ENCODE assay signal across 22 cellular contexts in genomic region chr2:209943776-209944175, GRCh38. TPM values are rescaled to one million over a fixed set of nuclear protein-coding genes. Genes with fewer than 3 reads are reported as not detected.
DNase-seq lines count a peak whose midpoint lies in the region; ATAC-seq and TF ChIP-seq lines count a peak whose summit lies in the region.
"Had no signal": no experiment of that assay in that cellular context is flagged by ENCODE, and none has a peak within 500 bp of the region (broad histone marks: within the 10 kb centered on the region; RNA-seq: fewer than 3 reads in every experiment).

No MANE protein-coding gene starts in this region.

- no peak overlapping the region for H4K8ac ChIP-seq in neuronal stem cell (ENCODE audit: low read depth, low read length)

- peak overlapping the region; percentile 65 for H2AFZ ChIP-seq in neuronal stem cell (ENCODE audit: low read length)
- H2AFZ ChIP-seq: GM23248 had no signal

- intact Hi-C loops in A673 (cut with micrococcal nuclease; ENCODE audit: unreplicated experiment) = no loop called here

- H3K18ac ChIP-seq in neuronal stem cell (ENCODE audit: low read length) = no peak overlapping the region

- peak; percentile 31 for ATAC-seq in foreskin keratinocyte
- ATAC-seq in stimulated activated naive B cell treated with anti-CD40 and anti-IgM and Interleukin-4, amounts not matched to agents 10 μg/mL and 1 μg/mL and 100 μg/mL, for 72 hours (replicated peaks) = no peak
- ATAC-seq: GM12878 had no signal

- H3K9ac ChIP-seq in SK-N-MC (ENCODE audit: insufficient read length) (no peak overlapping the region), neuronal stem cell (ENCODE audit: low read depth, low read length, poor library complexity) (no peak overlapping the region)
- H3K9ac ChIP-seq: GM23248 had no signal

- H3K14ac ChIP-seq in neuronal stem cell (ENCODE audit: low read length) = no peak overlapping the region

- no peaks in the 10 kb centered on the region for H3K9me3 Mint-ChIP-seq in stimulated activated naive B cell treated with anti-CD40 and anti-IgM and Interleukin-4, amounts not matched to agents 10 μg/mL and 1 μg/mL and 100 μg/mL, for 72 hours

- peaks cover 6 to 7% of the 10 kb centered on the region in 2 donors for H3K27me3 Mint-ChIP-seq in stimulated activated naive B cell treated with anti-CD40 and anti-IgM and Interleukin-4, amounts not matched to agents 10 μg/mL and 1 μg/mL and 100 μg/mL, for 72 hours
- H3K27me3 Mint-ChIP-seq: CD4-positive, CD25-positive, alpha-beta regulatory T cell had no signal

- no peaks in the 10 kb centered on the region for H3K27me3 ChIP-seq in A673 (replicated peaks; ENCODE audit: insufficient read depth, low read depth, low read length, poor library complexity)
- H3K27me3 ChIP-seq in foreskin keratinocyte = no peaks in the 10 kb centered on the region
- no peaks in the 10 kb centered on the region for H3K27me3 ChIP-seq in neuronal stem cell (ENCODE audit: control insufficient read depth in 3 of 3, insufficient read depth in 3 of 3, low read depth in 1 of 3, low read length in 3 of 3)
- H3K27me3 ChIP-seq in effector memory CD4-positive, alpha-beta T cell (replicated peaks; ENCODE audit: control insufficient read depth, insufficient read depth, low read length, poor library complexity, severe bottlenecking) = no peaks in the 10 kb centered on the region
- H3K27me3 ChIP-seq: BE2C had no signal

- H3K36me3 ChIP-seq in A673 (ENCODE audit: insufficient read depth, low read length, poor library complexity, severe bottlenecking) (no peaks in the 10 kb centered on the region), SK-N-MC (ENCODE audit: insufficient read depth, low read length) (no peaks in the 10 kb centered on the region), neuronal stem cell (replicated peaks in 1 of 2; ENCODE audit: control insufficient read depth in 2 of 2, insufficient read depth in 2 of 2, low read length in 2 of 2) (peaks cover 0 to 7% of the 10 kb centered on the region in 2 donors)
- H3K36me3 ChIP-seq in effector memory CD4-positive, alpha-beta T cell (ENCODE audit: control insufficient read depth, insufficient read depth, low read length) = no peaks in the 10 kb centered on the region

- no peak overlapping the region for H3K4ac ChIP-seq in neuronal stem cell (ENCODE audit: low read length)

- no TSS peak for BruUV-seq in A673 (replicated peaks; lab: Mats Ljungman, UMichigan)

- no peak overlapping the region for H2AK5ac ChIP-seq in neuronal stem cell (ENCODE audit: low read depth, low read length)

- no peak overlapping the region for H3K4me3 Mint-ChIP-seq in stimulated activated naive B cell treated with anti-CD40 and anti-IgM and Interleukin-4, amounts not matched to agents 10 μg/mL and 1 μg/mL and 100 μg/mL, for 72 hours
- H3K4me3 Mint-ChIP-seq: CD4-positive, CD25-positive, alpha-beta regulatory T cell; CD8-positive, alpha-beta memory T cell had no signal

- H3K23ac ChIP-seq in neuronal stem cell (ENCODE audit: low read depth, low read length, poor library complexity) = no peak overlapping the region

- H3K79me1 ChIP-seq in neuronal stem cell (ENCODE audit: low read depth, low read length) = no peaks in the 10 kb centered on the region

- TF ChIP-seq CTCF in A673 (conservative IDR thresholded peaks at IDR 0.05; ENCODE audit: low read depth, low read length) = no peak
- no peak for TF ChIP-seq CTCF in foreskin keratinocyte (conservative IDR thresholded peaks at IDR 0.05)

- H3K4me3 ChIP-seq in A673 (ENCODE audit: low read depth, low read length, poor library complexity, severe bottlenecking) (no peak overlapping the region), SK-N-MC (peak overlapping the region; percentile 64), neuronal stem cell (ENCODE audit: low read length in 2 of 2) (no peak overlapping the region)
- no peak overlapping the region for H3K4me3 ChIP-seq in effector memory CD4-positive, alpha-beta T cell (ENCODE audit: insufficient read depth, low read depth, low read length, poor library complexity, severe bottlenecking)
- H3K4me3 ChIP-seq: GM12878, GM23248 had no signal

- H2BK15ac ChIP-seq in neuronal stem cell (ENCODE audit: low read length) = no peak overlapping the region

- DNase-seq in A673 (ENCODE audit: low spot score) = no peak
- no peak for DNase-seq in SK-N-MC (ENCODE audit: low read depth, low spot score)
- peak in 1 of 2 donors; percentile 23 for DNase-seq in foreskin keratinocyte
- no peak for DNase-seq in neuronal stem cell (ENCODE audit: low spot score)
- DNase-seq in stimulated activated naive B cell treated with anti-CD40 and anti-IgM and Interleukin-4, amounts not matched to agents 10 μg/mL and 1 μg/mL and 100 μg/mL, for 72 hours = no peak
- DNase-seq in effector memory CD4-positive, alpha-beta T cell = no peak
- DNase-seq in AML-193 (lab: John Stamatoyannopoulos, UW) = no peak
- DNase-seq: 8988T; BE2C; C1 segment of cervical spinal cord; CD4-positive, CD25-positive, alpha-beta regulatory T cell; CD8-positive, alpha-beta memory T cell; COR-L47; DMS 273 treated with DMSO at 0.1 percent for 48 hours; DMS53; DND-41; EL; GM23248; HCEC 1CT; IMR-90 had no signal

- no peaks in the 10 kb centered on the region for H3K4me1 Mint-ChIP-seq in stimulated activated naive B cell treated with anti-CD40 and anti-IgM and Interleukin-4, amounts not matched to agents 10 μg/mL and 1 μg/mL and 100 μg/mL, for 72 hours
- H3K4me1 Mint-ChIP-seq: CD4-positive, CD25-positive, alpha-beta regulatory T cell; CD8-positive, alpha-beta memory T cell had no signal

- no peaks in the 10 kb centered on the region for H3K9me3 ChIP-seq in A673 (ENCODE audit: low read depth, low read length, poor library complexity, severe bottlenecking)
- H3K9me3 ChIP-seq in SK-N-MC (ENCODE audit: low read depth, low read length) = no peaks in the 10 kb centered on the region
- peaks cover 0 to 3% of the 10 kb centered on the region in 2 donors for H3K9me3 ChIP-seq in neuronal stem cell (replicated peaks in 1 of 2; ENCODE audit: control insufficient read depth in 2 of 2, insufficient read depth in 1 of 2, low read depth in 1 of 2, low read length in 2 of 2)
- H3K9me3 ChIP-seq in effector memory CD4-positive, alpha-beta T cell (ENCODE audit: control insufficient read depth, low read length) = no peaks in the 10 kb centered on the region
- H3K9me3 ChIP-seq: BE2C had no signal

- H2BK12ac ChIP-seq in neuronal stem cell (ENCODE audit: low read length) = no peak overlapping the region

- no peak overlapping the region for H2BK120ac ChIP-seq in neuronal stem cell (ENCODE audit: low read depth, low read length)

- H3K4me1 ChIP-seq in A673 (ENCODE audit: insufficient read depth, low read length, poor library complexity, severe bottlenecking) = peaks cover 33% of the 10 kb centered on the region
- peaks cover 21% of the 10 kb centered on the region for H3K4me1 ChIP-seq in foreskin keratinocyte
- H3K4me1 ChIP-seq in neuronal stem cell (ENCODE audit: control insufficient read depth in 2 of 2, insufficient read depth in 1 of 2, low read depth in 1 of 2, low read length in 2 of 2) = peaks cover 0 to 8% of the 10 kb centered on the region in 2 donors
- no peaks in the 10 kb centered on the region for H3K4me1 ChIP-seq in effector memory CD4-positive, alpha-beta T cell (ENCODE audit: control insufficient read depth, insufficient read depth, low read length, poor library complexity, severe bottlenecking)
- H3K4me1 ChIP-seq: BE2C had no signal

- H2BK5ac ChIP-seq in neuronal stem cell (ENCODE audit: low read length) = no peak overlapping the region

- CTCF ChIA-PET in A673 (lab: Charles Lee) = interaction anchor here (2.1 kb wide), 1 partner anchor 17 kb away, joined by 6 read pairs; no protein-coding TSS in a partner anchor

- H3K27ac ChIP-seq in A673 (ENCODE audit: low read depth, low read length, poor library complexity, severe bottlenecking) = peak overlapping the region; percentile 87
- H3K27ac ChIP-seq in SK-N-MC = peak overlapping the region; percentile 96
- H3K27ac ChIP-seq in foreskin keratinocyte = no peak overlapping the region
- no peak overlapping the region for H3K27ac ChIP-seq in neuronal stem cell (replicated peaks; ENCODE audit: low read length)
- H3K27ac ChIP-seq in effector memory CD4-positive, alpha-beta T cell (ENCODE audit: insufficient read depth, low read length, poor library complexity, severe bottlenecking) = no peak overlapping the region
- H3K27ac ChIP-seq: GM23248, HL-60 had no signal

- H3K27ac Mint-ChIP-seq in stimulated activated naive B cell treated with anti-CD40 and anti-IgM and Interleukin-4, amounts not matched to agents 10 μg/mL and 1 μg/mL and 100 μg/mL, for 72 hours = no peak overlapping the region
- H3K27ac Mint-ChIP-seq: CD4-positive, CD25-positive, alpha-beta regulatory T cell; CD8-positive, alpha-beta memory T cell had no signal

- no peak overlapping the region for H4K91ac ChIP-seq in neuronal stem cell (ENCODE audit: low read depth, low read length, poor library complexity)

- POLR2A ChIA-PET in A673 (lab: Charles Lee; ENCODE audit: low non-redundant PET) = interaction anchor here (0.6 kb wide), 2 partner anchors 17 to 105 kb away, joined by 3 read pairs; no protein-coding TSS in a partner anchor

- H3K4me2 ChIP-seq in neuronal stem cell (ENCODE audit: insufficient read depth, low read length, poor library complexity, severe bottlenecking) = no peak overlapping the region

- no peaks in the 10 kb centered on the region for H3K36me3 Mint-ChIP-seq in stimulated activated naive B cell treated with anti-CD40 and anti-IgM and Interleukin-4, amounts not matched to agents 10 μg/mL and 1 μg/mL and 100 μg/mL, for 72 hours
- H3K36me3 Mint-ChIP-seq: CD4-positive, CD25-positive, alpha-beta regulatory T cell; CD8-positive, alpha-beta memory T cell had no signal

RNA-seq across cellular contexts. Expression of gene RPE, which starts 58.7 kb away (rescaled TPM):
- total RNA-seq in A673 (2021) (77.4 and 78.5 TPM in 2 replicates), foreskin keratinocyte (55.9 and 62.3 TPM in 2 replicates)
- 22.7 and 29.2 TPM in 2 replicates for polyA plus RNA-seq in foreskin keratinocyte
- 26.5 TPM for polyA plus RNA-seq in neuronal stem cell (2013, experiment 1 of 2)
- polyA plus RNA-seq in neuronal stem cell (2013, experiment 2 of 2) = 28.5 TPM

Comparison
In these comparisons a context has a peak if more than half of its experiments do, and no peak if none do; other contexts are left out.
1. H3K27ac ChIP-seq: peak in A673 (single experiment) and SK-N-MC (single experiment); none in foreskin keratinocyte (single experiment), neuronal stem cell (single experiment) and effector memory CD4-positive, alpha-beta T cell (single experiment).